In the genomic region with DNA sequence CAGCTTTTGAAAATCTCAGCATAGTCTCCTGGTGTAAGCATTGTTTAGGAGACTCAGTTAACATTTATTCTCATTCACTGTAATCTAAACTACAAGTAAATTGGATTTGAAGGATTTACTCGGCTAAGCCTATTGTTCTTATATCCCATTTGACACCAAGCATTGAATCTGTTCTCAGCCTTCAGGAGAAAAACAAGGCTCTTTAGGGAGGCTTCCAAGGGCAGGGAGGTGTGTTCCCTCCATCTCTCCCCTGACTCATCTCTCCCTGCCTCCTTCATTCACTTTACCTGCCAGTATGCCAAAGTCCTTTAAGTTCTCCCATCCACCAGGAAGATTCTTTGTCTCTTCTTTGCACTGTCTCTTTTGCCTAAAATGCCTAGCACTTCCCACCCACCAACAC, we compare ENCODE assay signal across 34 cellular contexts.
"Had no signal": no experiment of that assay in that cellular context is flagged by ENCODE, and none has a peak within 500 bp of the region (broad histone marks: within the 10 kb centered on the region; RNA-seq: fewer than 3 reads in every experiment).

No MANE protein-coding gene starts in this region.

- H3K4me3 Mint-ChIP-seq: activated CD8-positive, alpha-beta T cell treated with anti-CD3 and anti-CD28 coated beads for 36 hours; activated naive CD4-positive, alpha-beta T cell treated with anti-CD3 and anti-CD28 coated beads for 36 hours; activated T-cell treated with anti-CD3 and anti-CD28 coated beads, Interleukin-2, amount 50 U/mL, for 4 hours; activated T-helper 1 cell treated with anti-CD3 and anti-CD28 coated beads, Interleukin-12 subunit alpha, Interleukin-12 subunit beta, Interleukin-2, Interleukin-4 antibody, amounts not matched to agents 30 ng/mL and 10 ng/mL and 1 ng/mL, durations not matched to agents 14 hours and 24 hours and 36 hours had no signal

- H3K27ac ChIP-seq: adrenal gland, body of pancreas, breast epithelium, Peyer's patch, VCaP had no signal

- DNase-seq: activated CD4-positive, alpha-beta T cell treated with anti-CD3 and anti-CD28 coated beads for 1 hour; activated CD4-positive, alpha-beta T cell treated with anti-CD3 and anti-CD28 coated beads for 48 hours; activated CD4-positive, CD25-positive, alpha-beta regulatory T cell; activated CD8-positive, alpha-beta T cell treated with anti-CD3 and anti-CD28 coated beads for 36 hours; activated gamma-delta T cell treated with Interleukin-2 at 50 U/mL for 16 hours; activated naive CD4-positive, alpha-beta T cell treated with anti-CD3 and anti-CD28 coated beads for 36 hours; activated T-cell treated with anti-CD3 and anti-CD28 coated beads, Interleukin-2, amount 50 U/mL, for 4 hours; adrenal gland; body of pancreas; Karpas-422; KBM-7; MG63; NCI-H1048; NCI-H1105 treated with DMSO at 0.1 percent for 48 hours; NCI-H1436; NCI-H1694; NCI-H1930; NCI-H2171 treated with DMSO at 0.1 percent for 48 hours; NCI-H2227 treated with DMSO at 0.1 percent for 48 hours; NCI-H446; NCI-H510A treated with DMSO at 0.1 percent for 48 hours; NCI-H526 treated with DMSO at 0.1 percent for 48 hours; NCI-H774; Peyer's patch; Right ventricle myocardium superior; SW 1271; T-helper 1 cell; T-helper 2 cell; T-helper 9 cell had no signal

- H3K36me3 Mint-ChIP-seq: activated naive CD4-positive, alpha-beta T cell treated with anti-CD3 and anti-CD28 coated beads, Interleukin-2, amount 50 U/mL, for 72 hours had no signal

- H3K4me1 ChIP-seq: adrenal gland, body of pancreas, breast epithelium, Peyer's patch had no signal

- FAIRE-seq: astrocyte had no signal

- H3K27ac Mint-ChIP-seq: activated CD8-positive, alpha-beta T cell treated with anti-CD3 and anti-CD28 coated beads for 36 hours; activated naive CD4-positive, alpha-beta T cell treated with anti-CD3 and anti-CD28 coated beads for 36 hours; activated naive CD4-positive, alpha-beta T cell treated with anti-CD3 and anti-CD28 coated beads, Interleukin-2, amount 50 U/mL, for 72 hours; activated T-helper 1 cell treated with anti-CD3 and anti-CD28 coated beads, Interleukin-12 subunit alpha, Interleukin-12 subunit beta, Interleukin-2, Interleukin-4 antibody, amounts not matched to agents 30 ng/mL and 10 ng/mL and 1 ng/mL, durations not matched to agents 14 hours and 24 hours and 36 hours had no signal

- H3K9me3 Mint-ChIP-seq: activated CD8-positive, alpha-beta T cell treated with anti-CD3 and anti-CD28 coated beads for 36 hours; activated T-cell treated with anti-CD3 and anti-CD28 coated beads, Interleukin-2, amount 50 U/mL, for 4 hours; activated T-helper 1 cell treated with anti-CD3 and anti-CD28 coated beads, Interleukin-12 subunit alpha, Interleukin-12 subunit beta, Interleukin-2, Interleukin-4 antibody, amounts not matched to agents 30 ng/mL and 10 ng/mL and 1 ng/mL, durations not matched to agents 14 hours and 24 hours and 36 hours had no signal

- H3K9me3 ChIP-seq: adrenal gland, body of pancreas, breast epithelium, MG63, Peyer's patch had no signal

- H3K4me3 ChIP-seq: adrenal gland, body of pancreas, breast epithelium, MG63, Peyer's patch had no signal

- H3K36me3 ChIP-seq: adrenal gland, breast epithelium, MG63, Peyer's patch had no signal

- H3K27me3 ChIP-seq: adrenal gland, body of pancreas, breast epithelium, MG63, Peyer's patch had no signal

- H3K27me3 Mint-ChIP-seq: activated CD8-positive, alpha-beta T cell treated with anti-CD3 and anti-CD28 coated beads for 36 hours had no signal

- ATAC-seq: activated CD8-positive, alpha-beta T cell treated with anti-CD3 and anti-CD28 coated beads for 36 hours; activated naive CD4-positive, alpha-beta T cell treated with anti-CD3 and anti-CD28 coated beads, Interleukin-2, amount 50 U/mL, for 72 hours; activated T-cell treated with anti-CD3 and anti-CD28 coated beads, Interleukin-2, amount 50 U/mL, for 4 hours; body of pancreas had no signal
